ENCODE assay signal across 18 cellular contexts in genomic region chr15:36653851-36654250, GRCh38.
"Had no signal": no experiment of that assay in that cellular context is flagged by ENCODE, and none has a peak within 500 bp of the region (broad histone marks: within the 10 kb centered on the region; RNA-seq: fewer than 3 reads in every experiment).

No MANE protein-coding gene starts in this region.

- H3K36me3 ChIP-seq: esophagus muscularis mucosa, right lobe of liver, transverse colon had no signal

- H3K4me3 ChIP-seq: cardiac muscle cell, esophagus muscularis mucosa, left ventricle myocardium inferior, lung, right lobe of liver, transverse colon had no signal

- H3K4me1 ChIP-seq: right lobe of liver had no signal

- H3K27me3 ChIP-seq: cardiac muscle cell, esophagus muscularis mucosa, right lobe of liver, transverse colon had no signal

- ATAC-seq: effector memory CD8-positive, alpha-beta T cell; right lobe of liver had no signal

- H3K9me3 ChIP-seq: esophagus muscularis mucosa, left ventricle myocardium inferior, right lobe of liver, transverse colon had no signal

- H3K27ac ChIP-seq: cardiac muscle cell, left ventricle myocardium inferior, right lobe of liver, transverse colon, VCaP had no signal

- DNase-seq: activated CD4-positive, alpha-beta T cell treated with anti-CD3 and anti-CD28 coated beads for 48 hours; activated CD4-positive, alpha-beta T cell treated with anti-CD3 and anti-CD28 coated beads, Interleukin-2, amount 50 U/mL, for 48 hours; activated CD8-positive, alpha-beta memory T cell treated with anti-CD3 and anti-CD28 coated beads for 24 hours; activated effector memory CD4-positive, alpha-beta T cell treated with Interleukin-2 at 50 U/mL for 16 hours; activated naive CD4-positive, alpha-beta T cell treated with Interleukin-2 at 50 U/mL for 16 hours; anterior cingulate cortex; cortex of kidney; effector memory CD8-positive, alpha-beta T cell; foreskin melanocyte; left ventricle myocardium inferior; right lobe of liver; stimulated activated CD4-positive, alpha-beta T cell treated with anti-CD3 and anti-CD28 coated beads, Interleukin-2, amount 100 ng/mL, for 48 hours; stimulated activated naive CD4-positive, alpha-beta T cell treated with Interleukin-2 at 50 U/mL for 16 hours; transverse colon had no signal
